11 cellular contexts compared by ENCODE assay signal in genomic region chr12:51954465-51955361, GRCh38. TPM values are rescaled to one million over a fixed set of nuclear protein-coding genes. Genes with fewer than 3 reads are reported as not detected.
A peak's percentile ranks its signal among the peaks of the same experiment; 100 is the strongest.
DNase-seq lines count a peak whose midpoint lies in the region; ATAC-seq and TF ChIP-seq lines count a peak whose summit lies in the region.
"Had no signal": no experiment of that assay in that cellular context is flagged by ENCODE, and none has a peak within 500 bp of the region (broad histone marks: within the 10 kb centered on the region; RNA-seq: fewer than 3 reads in every experiment).

No MANE protein-coding gene starts in this region.

- H3K27me3 ChIP-seq in SK-N-SH (ENCODE audit: insufficient read depth) (0 out of 2 replicates have a peak, but pooled peaks cover 5% of the 10 kb centered on the region), tibial artery (no peaks in the 10 kb centered on the region)

- ATAC-seq in SK-N-SH treated with all-trans-retinoic acid at 6 μM for 48 hours (no peak), left colon (peak; percentile 72), GM19397 (IDR thresholded peaks at IDR 0.05; ENCODE audit: unreplicated experiment) (no peak), GM21723 (IDR thresholded peaks at IDR 0.05; ENCODE audit: unreplicated experiment) (no peak)
- ATAC-seq in activated T-helper 17 cell treated with anti-CD3 and anti-CD28 coated beads, Interleukin-2, amount 50 U/mL, for 72 hours (replicated peaks): no peak
- ATAC-seq: sciatic nerve had no signal

- H3K4me2 ChIP-seq in SK-N-SH: 0 out of 2 replicates have a peak overlapping the region, but pooled peaks have one; percentile 15

- TF ChIP-seq EP300 in SK-N-SH (IDR thresholded peaks at IDR 0.05; ENCODE audit: borderline replicate concordance in 1 of 2, low read depth in 1 of 2, low read length in 1 of 2): no peak

- no peak overlapping the region for H2AFZ ChIP-seq in SK-N-SH (ENCODE audit: low read depth)

- POLR2A ChIA-PET in SK-N-SH (lab: Yijun Ruan, JAX): interaction anchor here (0.7 kb wide), 1 partner anchor 13 kb away, joined by 3 read pairs; no protein-coding TSS in a partner anchor

- H3K4me3 Mint-ChIP-seq in activated T-helper 17 cell treated with anti-CD3 and anti-CD28 coated beads, Interleukin-2, amount 50 U/mL, for 72 hours: peak overlapping the region; percentile 62
- H3K4me3 Mint-ChIP-seq: dendritic cell treated with granulocyte-macrophage colony-stimulating factor and Interleukin-4, amounts not matched to agents 40 ng/mL and 50 ng/mL, for 4 days had no signal

- H3K4me3 ChIP-seq in SK-N-SH (ENCODE audit: low read depth in 2 of 2, low read length in 1 of 2) (no peak overlapping the region), tibial artery (peak overlapping the region; percentile 16 to 99)

- H3K4me1 ChIP-seq in SK-N-SH (ENCODE audit: control insufficient read depth in 1 of 2, insufficient read depth in 2 of 2, low read depth in 1 of 2, low read length in 1 of 2): peaks cover 4 to 26% of the 10 kb centered on the region in 2 experiments; a peak in 2 of 4 replicates
- peaks cover 0 to 64% (median 38%) of the 10 kb centered on the region in 4 donors for H3K4me1 ChIP-seq in tibial artery

- TF ChIP-seq CTCF in SK-N-SH (IDR thresholded peaks at IDR 0.05): no peak
- TF ChIP-seq CTCF in tibial artery (IDR thresholded peaks at IDR 0.05): no peak

- peaks cover 10% of the 10 kb centered on the region for H3F3A ChIP-seq in SK-N-SH (replicated peaks; ENCODE audit: insufficient read depth)

- 79% methylated on average over 7 of the region's 7 CpGs for WGBS in SK-N-SH (ENCODE audit: low lambda C conversion rate)

- intact Hi-C loops in left colon (cut with DNase I, micrococcal nuclease): no loop called here
- intact Hi-C loops in tibial artery (cut with DNase I; ENCODE audit: low total_unique reads): no loop called here

- H3K36me3 Mint-ChIP-seq in activated T-helper 17 cell treated with anti-CD3 and anti-CD28 coated beads, Interleukin-2, amount 50 U/mL, for 72 hours (ENCODE audit: low read depth): no peaks in the 10 kb centered on the region

- H3K27ac Mint-ChIP-seq in activated T-helper 17 cell treated with anti-CD3 and anti-CD28 coated beads, Interleukin-2, amount 50 U/mL, for 72 hours: peak overlapping the region; percentile 4
- H3K27ac Mint-ChIP-seq: dendritic cell treated with granulocyte-macrophage colony-stimulating factor and Interleukin-4, amounts not matched to agents 40 ng/mL and 50 ng/mL, for 4 days had no signal

- H3K9ac ChIP-seq in SK-N-SH: no peak overlapping the region

- peaks cover 44% of the 10 kb centered on the region for H3K79me2 ChIP-seq in SK-N-SH (ENCODE audit: insufficient read depth)

- DNase-seq in SK-N-SH: no peak
- peak; percentile 19 to 36 for DNase-seq in left colon
- DNase-seq in tibial artery: no peak
- DNase-seq in NCI-H2171 (lab: John Stamatoyannopoulos, UW): no peak
- DNase-seq: T1000 had no signal

- peak overlapping the region in 1 of 2 experiments; percentile 89; a peak in 2 of 4 replicates for H3K27ac ChIP-seq in SK-N-SH (ENCODE audit: low read depth in 2 of 2, low read length in 1 of 2)
- H3K27ac ChIP-seq in tibial artery: peak overlapping the region; percentile 95 to 98

- H3K27me3 Mint-ChIP-seq in activated T-helper 17 cell treated with anti-CD3 and anti-CD28 coated beads, Interleukin-2, amount 50 U/mL, for 72 hours: peaks cover 4% of the 10 kb centered on the region

- no peaks in the 10 kb centered on the region for H3K9me3 Mint-ChIP-seq in activated T-helper 17 cell treated with anti-CD3 and anti-CD28 coated beads, Interleukin-2, amount 50 U/mL, for 72 hours
- H3K9me3 Mint-ChIP-seq: dendritic cell treated with granulocyte-macrophage colony-stimulating factor and Interleukin-4, amounts not matched to agents 40 ng/mL and 50 ng/mL, for 4 days had no signal

- H3K9me3 ChIP-seq in SK-N-SH (no peaks in the 10 kb centered on the region), tibial artery (no peaks in the 10 kb centered on the region)

- H4K20me1 ChIP-seq in SK-N-SH (ENCODE audit: insufficient read depth): no peaks in the 10 kb centered on the region; the same call in 1 of the 2 replicates

- peaks cover 25% of the 10 kb centered on the region for H3K4me1 Mint-ChIP-seq in activated T-helper 17 cell treated with anti-CD3 and anti-CD28 coated beads, Interleukin-2, amount 50 U/mL, for 72 hours

- CTCF ChIA-PET in SK-N-SH (lab: Yijun Ruan, JAX): interaction anchor here (0.6 to 3.6 kb wide), 10 partner anchors 7 to 871 kb away, joined by 3 to 18 read pairs (median 4); no protein-coding TSS in a partner anchor

- H3K36me3 ChIP-seq in SK-N-SH (replicated peaks in 1 of 2; ENCODE audit: control insufficient read depth in 1 of 2, insufficient read depth in 2 of 2, low read length in 1 of 2) (peaks cover 0 to 7% of the 10 kb centered on the region in 2 experiments), tibial artery (no peaks in the 10 kb centered on the region)

- TF ChIP-seq RAD21 in SK-N-SH (IDR thresholded peaks at IDR 0.05; ENCODE audit: low read length): no peak

- H3K9me2 ChIP-seq in SK-N-SH: no peaks in the 10 kb centered on the region

TF ChIP-seq in SK-N-SH, 30 proteins besides CTCF, POLR2A, EP300 and RAD21 (continues in another document):
- TF ChIP-seq TCF12 (IDR thresholded peaks at IDR 0.05) (no peak), MAX (IDR thresholded peaks at IDR 0.05; ENCODE audit: low read depth) (no peak), RCOR1 (IDR thresholded peaks at IDR 0.05; ENCODE audit: low read length) (no peak), CHD2 (IDR thresholded peaks at IDR 0.05; ENCODE audit: low read length, partially characterized antibody) (no peak)

TF ChIP-seq in SK-N-SH treated with all-trans-retinoic acid at 6 μM for 48 hours, 23 proteins besides CTCF, POLR2A, EP300 and RAD21 (continues in another document):
- TF ChIP-seq TSHZ2 (CRISPR knock-in tag; IDR thresholded peaks at IDR 0.05) (no peak), PATZ1 (CRISPR knock-in tag; IDR thresholded peaks at IDR 0.05; ENCODE audit: borderline replicate concordance) (no peak), TCF4 (CRISPR knock-in tag; IDR thresholded peaks at IDR 0.05; ENCODE audit: borderline replicate concordance) (no peak)

RNA-seq across cellular contexts. Expression of gene ACVR1B, which starts 3.2 kb away (rescaled TPM):
- 12.1 and 13.5 TPM in 2 replicates for polyA plus RNA-seq in SK-N-SH (2012; rRNA removed)
- polyA plus RNA-seq in SK-N-SH (2012; cell fraction: cytosol; rRNA removed): 8.3 and 10.4 TPM in 2 replicates
- 11.1 and 12.7 TPM in 2 replicates for polyA plus RNA-seq in SK-N-SH (2012; cell fraction: nucleus; rRNA removed)
- total RNA-seq in activated T-helper 17 cell treated with anti-CD3 and anti-CD28 coated beads, Interleukin-2, amount 50 U/mL, for 72 hours: 1 to 10 TPM; 6.8 TPM
- 10 to 100 TPM; 67.6 to 84.7 TPM for total RNA-seq in left colon

RNA-seq across cellular contexts. Expression of gene ACVRL1, which starts 47.4 kb away (rescaled TPM):
- polyA plus RNA-seq in SK-N-SH (2012; rRNA removed): 0.07 and 0.08 TPM in 2 replicates
- polyA plus RNA-seq in SK-N-SH (2012; cell fraction: cytosol; rRNA removed): 0.05 and 0.07 TPM in 2 replicates
- polyA plus RNA-seq in SK-N-SH (2012; cell fraction: nucleus; rRNA removed): 0.11 and 0.54 TPM in 2 replicates
- total RNA-seq in activated T-helper 17 cell treated with anti-CD3 and anti-CD28 coated beads, Interleukin-2, amount 50 U/mL, for 72 hours: not detected
- 100 to 1,000 TPM; 188 to 214 TPM for total RNA-seq in left colon

RNA-seq across cellular contexts. Expression of gene TAMALIN, which starts 52.0 kb away (rescaled TPM):
- 1.7 and 2.4 TPM in 2 replicates for polyA plus RNA-seq in SK-N-SH (2012; rRNA removed)
- polyA plus RNA-seq in SK-N-SH (2012; cell fraction: cytosol; rRNA removed): 1.0 and 1.6 TPM in 2 replicates
- 4.9 TPM in 2 replicates for polyA plus RNA-seq in SK-N-SH (2012; cell fraction: nucleus; rRNA removed)
- total RNA-seq in activated T-helper 17 cell treated with anti-CD3 and anti-CD28 coated beads, Interleukin-2, amount 50 U/mL, for 72 hours: 10 to 100 TPM in 1 of 2 donors, 1 to 10 TPM in 1; 3.5 to 26.3 TPM
- total RNA-seq in left colon: 10 to 100 TPM in 1 of 2 donors, 1 to 10 TPM in 1; 9.0 to 10.7 TPM

Comparison
In these comparisons a context has a peak if more than half of its experiments do, and no peak if none do; other contexts are left out.
1. DNase-seq: peak in left colon (2 of 2); none in SK-N-SH (single experiment), tibial artery (0 of 2) and NCI-H2171 (single experiment).
2. H3K4me3 ChIP-seq: peak in tibial artery (2 of 2); none in SK-N-SH (0 of 2).
3. RNA of gene ACVR1B, which starts 3.2 kb away (total RNA-seq): 67.6 to 84.7 TPM in left colon; 6.8 TPM in activated T-helper 17 cell treated with anti-CD3 and anti-CD28 coated beads, Interleukin-2, amount 50 U/mL, for 72 hours; every median in the first group is over 4 times any median in the second.
4. RNA of gene ACVRL1, which starts 47.4 kb away (total RNA-seq): 188 to 214 TPM in left colon; not detected in activated T-helper 17 cell treated with anti-CD3 and anti-CD28 coated beads, Interleukin-2, amount 50 U/mL, for 72 hours; every median in the first group is over 100 times any median in the second.